In the genomic region with DNA sequence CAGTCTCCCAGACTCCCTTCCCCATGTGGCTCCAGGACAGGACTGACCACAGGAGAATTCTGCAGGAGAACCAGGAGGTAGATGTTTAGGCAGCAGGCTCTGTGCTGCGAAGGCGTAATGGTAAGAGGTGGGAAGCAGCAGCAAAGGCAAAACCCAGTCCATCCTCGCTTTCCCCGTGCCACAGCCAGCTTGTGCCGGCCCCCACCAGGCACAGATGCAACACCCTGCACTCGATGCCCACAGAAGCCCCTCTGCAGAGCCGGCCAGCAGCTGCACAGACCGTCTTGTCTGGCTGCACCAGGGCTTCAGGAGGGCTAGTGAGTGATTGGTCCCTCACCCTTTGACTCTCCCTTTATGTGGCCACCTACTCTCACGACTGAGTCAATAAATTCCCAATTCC, we compare ENCODE assay signal across 9 cellular contexts. TPM values are rescaled to one million over a fixed set of nuclear protein-coding genes. Genes with fewer than 3 reads are reported as not detected.
"Had no signal": no experiment of that assay in that cellular context is flagged by ENCODE, and none has a peak within 500 bp of the region (broad histone marks: within the 10 kb centered on the region; RNA-seq: fewer than 3 reads in every experiment).

No MANE protein-coding gene starts in this region.

- FAIRE-seq: H1, H54, HTR-8/SVneo, K562 had no signal

- DNase-seq: H9, HCEC 1CT, IMR-90 had no signal

- H3K4me3 Mint-ChIP-seq: GM23338, H9 had no signal

- H3K27ac Mint-ChIP-seq: GM23338, H9 had no signal

- ATAC-seq: GM23338, K562 had no signal

- H3K4me1 Mint-ChIP-seq: GM23338, H9 had no signal

- H3K4me3 ChIP-seq: GM23338, K562 had no signal

- H3K9me3 Mint-ChIP-seq: GM23338, H9 had no signal

RNA-seq across cellular contexts. Expression of a gene that starts 59.6 kb away (rescaled TPM):
- total RNA-seq: HT-29 had no signal
